Comparison of ENCODE assay signal across 21 cellular contexts in genomic region chr22:24030186-24030702, GRCh38.
"Had no signal": no experiment of that assay in that cellular context is flagged by ENCODE, and none has a peak within 500 bp of the region (broad histone marks: within the 10 kb centered on the region; RNA-seq: fewer than 3 reads in every experiment).

No MANE protein-coding gene starts in this region.

- H3K27ac Mint-ChIP-seq: activated CD4-positive, alpha-beta T cell treated with anti-CD3 and anti-CD28 coated beads, Interleukin-2, amount 10 ng/mL, durations not matched to agents 7 days and 5 days; activated CD8-positive, alpha-beta memory T cell treated with anti-CD3 and anti-CD28 coated beads, Interleukin-2, amount 10 ng/mL, durations not matched to agents 7 days and 5 days; activated CD8-positive, alpha-beta T cell treated with anti-CD3 and anti-CD28 coated beads for 36 hours; brain; neural progenitor cell; progenitor cell of endocrine pancreas had no signal

- DNase-seq: activated CD4-positive, alpha-beta T cell treated with anti-CD3 and anti-CD28 coated beads, Interleukin-2, amount 10 ng/mL, durations not matched to agents 7 days and 5 days; activated CD4-positive, CD25-positive, alpha-beta regulatory T cell treated with anti-CD3 and anti-CD28 coated beads, Interleukin-2, amount 50 U/mL, for 72 hours; activated CD8-positive, alpha-beta memory T cell treated with anti-CD3 and anti-CD28 coated beads, Interleukin-2, amount 10 ng/mL, durations not matched to agents 7 days and 5 days; activated CD8-positive, alpha-beta T cell treated with anti-CD3 and anti-CD28 coated beads for 36 hours; activated gamma-delta T cell; activated naive CD4-positive, alpha-beta T cell treated with anti-CD3 and anti-CD28 coated beads, Interleukin-2, amount 50 U/mL, for 16 hours; activated T-cell treated with anti-CD3 and anti-CD28 coated beads for 4 hours; aorta; foreskin melanocyte; immature natural killer cell; left lung; naive thymus-derived CD8-positive, alpha-beta T cell; retina; spleen; stimulated activated CD4-positive, alpha-beta T cell treated with anti-CD3 and anti-CD28 coated beads, Interleukin-4, amount 100 ng/mL, for 1 hour; stimulated activated naive CD8-positive, alpha-beta T cell treated with anti-CD3 and anti-CD28 coated beads, Interleukin-15, Interleukin-2, amounts not matched to agents 100 U/mL and 50 U/mL, for 24 hours; upper lobe of left lung; WERI-Rb-1 had no signal

- H3K9me3 Mint-ChIP-seq: activated CD4-positive, alpha-beta T cell treated with anti-CD3 and anti-CD28 coated beads, Interleukin-2, amount 10 ng/mL, durations not matched to agents 7 days and 5 days; activated CD8-positive, alpha-beta T cell treated with anti-CD3 and anti-CD28 coated beads for 36 hours; immature natural killer cell; naive thymus-derived CD8-positive, alpha-beta T cell; neural progenitor cell had no signal

- ATAC-seq: activated CD8-positive, alpha-beta memory T cell treated with anti-CD3 and anti-CD28 coated beads, Interleukin-2, amount 10 ng/mL, durations not matched to agents 7 days and 5 days; activated CD8-positive, alpha-beta T cell treated with anti-CD3 and anti-CD28 coated beads for 36 hours; left lung; naive thymus-derived CD8-positive, alpha-beta T cell; stimulated activated naive CD8-positive, alpha-beta T cell treated with anti-CD3 and anti-CD28 coated beads, Interleukin-15, Interleukin-2, amounts not matched to agents 100 U/mL and 50 U/mL, for 24 hours had no signal

- H3K27me3 Mint-ChIP-seq: activated CD4-positive, alpha-beta T cell treated with anti-CD3 and anti-CD28 coated beads, Interleukin-2, amount 10 ng/mL, durations not matched to agents 7 days and 5 days; activated CD8-positive, alpha-beta memory T cell treated with anti-CD3 and anti-CD28 coated beads, Interleukin-2, amount 10 ng/mL, durations not matched to agents 7 days and 5 days; activated CD8-positive, alpha-beta T cell treated with anti-CD3 and anti-CD28 coated beads for 36 hours; brain; naive thymus-derived CD8-positive, alpha-beta T cell; progenitor cell of endocrine pancreas had no signal

- H3K4me3 Mint-ChIP-seq: activated CD4-positive, alpha-beta T cell treated with anti-CD3 and anti-CD28 coated beads, Interleukin-2, amount 10 ng/mL, durations not matched to agents 7 days and 5 days; activated CD8-positive, alpha-beta memory T cell treated with anti-CD3 and anti-CD28 coated beads, Interleukin-2, amount 10 ng/mL, durations not matched to agents 7 days and 5 days; activated CD8-positive, alpha-beta T cell treated with anti-CD3 and anti-CD28 coated beads for 36 hours; brain; immature natural killer cell; naive thymus-derived CD8-positive, alpha-beta T cell; neural progenitor cell had no signal

- H3K36me3 Mint-ChIP-seq: immature natural killer cell had no signal
